Comparison of ENCODE assay signal across 24 cellular contexts in genomic region chr1:95503371-95504145, GRCh38.
"Had no signal": no experiment of that assay in that cellular context is flagged by ENCODE, and none has a peak within 500 bp of the region (broad histone marks: within the 10 kb centered on the region; RNA-seq: fewer than 3 reads in every experiment).

No MANE protein-coding gene starts in this region.

- H3K27me3 ChIP-seq: ascending aorta, stomach, suprapubic skin had no signal

- H3K4me1 ChIP-seq: ascending aorta, left ventricle myocardium inferior, stomach, suprapubic skin, tibial artery had no signal

- H3K27ac ChIP-seq: ascending aorta, left ventricle myocardium inferior, skin epidermis, stomach, suprapubic skin, tibial artery, VCaP had no signal

- H3K4me3 ChIP-seq: ascending aorta, left ventricle myocardium inferior, lung, skin epidermis, stomach, suprapubic skin, tibial artery had no signal

- ATAC-seq: effector memory CD8-positive, alpha-beta T cell; sciatic nerve; stimulated activated effector memory CD8-positive, alpha-beta T cell treated with anti-CD3 and anti-CD28 coated beads, Interleukin-12 subunit alpha, Interleukin-12 subunit beta, amount 100 ng/mL, for 72 hours; T-cell had no signal

- DNase-seq: activated CD4-positive, alpha-beta T cell treated with anti-CD3 and anti-CD28 coated beads for 48 hours; activated CD4-positive, alpha-beta T cell treated with anti-CD3 and anti-CD28 coated beads, Interleukin-2, amount 50 U/mL, for 48 hours; activated CD8-positive, alpha-beta memory T cell treated with anti-CD3 and anti-CD28 coated beads for 24 hours; activated effector memory CD4-positive, alpha-beta T cell treated with Interleukin-2 at 50 U/mL for 16 hours; activated naive CD4-positive, alpha-beta T cell treated with anti-CD3 and anti-CD28 coated beads for 36 hours; activated naive CD8-positive, alpha-beta T cell treated with anti-CD3 and anti-CD28 coated beads, Interleukin-2, amount 10 ng/mL, durations not matched to agents 7 days and 5 days; caudate nucleus; cortex of kidney; effector memory CD8-positive, alpha-beta T cell; foreskin melanocyte; left ventricle myocardium inferior; retina; stimulated activated CD4-positive, alpha-beta T cell treated with anti-CD3 and anti-CD28 coated beads, Interleukin-12 subunit alpha, Interleukin-12 subunit beta, amount 100 ng/mL, for 4 hours; stimulated activated CD4-positive, alpha-beta T cell treated with anti-CD3 and anti-CD28 coated beads, Interleukin-4, amount 100 ng/mL, for 1 hour; stomach; T-cell; tibial artery had no signal

- H3K36me3 ChIP-seq: ascending aorta, left ventricle myocardium inferior, stomach, suprapubic skin, tibial artery had no signal

- H3K9me3 ChIP-seq: ascending aorta, left ventricle myocardium inferior, stomach, suprapubic skin, tibial artery had no signal
